In genomic region chr4:186190456-186191265, GRCh38 we compare ENCODE assay signal across 8 cellular contexts. TPM values are rescaled to one million over a fixed set of nuclear protein-coding genes. Genes with fewer than 3 reads are reported as not detected.
DNase-seq lines count a peak whose midpoint lies in the region; ATAC-seq and TF ChIP-seq lines count a peak whose summit lies in the region.

No MANE protein-coding gene starts in this region.

- H3K9me2 ChIP-seq in SK-N-SH, result no peaks in the 10 kb centered on the region

- no peaks in the 10 kb centered on the region for H4K20me1 ChIP-seq in SK-N-SH (ENCODE audit: insufficient read depth)

- CTCF ChIA-PET in SK-N-SH (lab: Yijun Ruan, JAX), result interaction anchor here (1.2 to 2.6 kb wide), 3 partner anchors 11 to 171 kb away, joined by 3 to 7 read pairs (median 4); no protein-coding TSS in a partner anchor

- no peaks in the 10 kb centered on the region for H3K27me3 ChIP-seq in SK-N-SH (ENCODE audit: insufficient read depth)

- H3F3A ChIP-seq in SK-N-SH (replicated peaks; ENCODE audit: insufficient read depth), result peaks cover 9% of the 10 kb centered on the region

- H3K79me2 ChIP-seq in SK-N-SH (ENCODE audit: insufficient read depth), result peaks cover 24% of the 10 kb centered on the region

- DNase-seq in D341Med (ENCODE audit: low spot score), result peak; percentile 84
- DNase-seq in SK-N-SH, result peak; percentile 86
- DNase-seq in anterior cingulate cortex (lab: John Stamatoyannopoulos, UW), result peak in 33 of 58 donors; percentile 21 to 85 (median 73)
- no peak for DNase-seq in NCI-H446 treated with DMSO at 0.1 percent for 48 hours (lab: John Stamatoyannopoulos, UW)

- no peak for TF ChIP-seq RAD21 in SK-N-SH (IDR thresholded peaks at IDR 0.05; ENCODE audit: low read length)

- peak; percentile 16 for TF ChIP-seq CTCF in SK-N-SH (IDR thresholded peaks at IDR 0.05)

- ATAC-seq in GM19463 (IDR thresholded peaks at IDR 0.05; ENCODE audit: unreplicated experiment), result peak; percentile 26
- ATAC-seq in HG03521 (IDR thresholded peaks at IDR 0.05; ENCODE audit: unreplicated experiment), result peak; percentile 20

- H3K9me3 ChIP-seq in SK-N-SH (no peaks in the 10 kb centered on the region), iPS-18c (ENCODE audit: control insufficient read depth, insufficient read depth, low read length) (no peaks in the 10 kb centered on the region)

- H3K36me3 ChIP-seq in SK-N-SH (replicated peaks in 1 of 2; ENCODE audit: control insufficient read depth in 1 of 2, insufficient read depth in 2 of 2, low read length in 1 of 2), result peaks cover 0 to 7% of the 10 kb centered on the region in 2 experiments

- no peak for TF ChIP-seq EP300 in SK-N-SH (IDR thresholded peaks at IDR 0.05; ENCODE audit: borderline replicate concordance in 1 of 2, low read depth in 1 of 2, low read length in 1 of 2)

- H2AFZ ChIP-seq in SK-N-SH (ENCODE audit: low read depth), result peak overlapping the region; percentile 90

- H3K9ac ChIP-seq in SK-N-SH, result peak overlapping the region; percentile 85

- H3K4me3 ChIP-seq in SK-N-SH (ENCODE audit: low read depth in 2 of 2, low read length in 1 of 2) (peak overlapping the region; percentile 93 to 94), iPS-18c (ENCODE audit: insufficient read depth, low read depth, low read length) (peak overlapping the region; percentile 94), skin epidermis (peak overlapping the region; percentile 69 to 92 (median 80))

- POLR2A ChIA-PET in SK-N-SH (lab: Yijun Ruan, JAX), result interaction anchor here (1.2 to 1.8 kb wide), 2 partner anchors 11 to 13 kb away, joined by 3 to 4 read pairs; no protein-coding TSS in a partner anchor

- peaks cover 0 to 8% of the 10 kb centered on the region in 2 experiments; a peak in 3 of 4 replicates for H3K4me1 ChIP-seq in SK-N-SH (ENCODE audit: control insufficient read depth in 1 of 2, insufficient read depth in 2 of 2, low read depth in 1 of 2, low read length in 1 of 2)

- 8% methylated on average over 20 of the region's 43 CpGs for WGBS in SK-N-SH (ENCODE audit: low lambda C conversion rate)

- peak overlapping the region; percentile 95 for H3K4me2 ChIP-seq in SK-N-SH

- H3K27ac ChIP-seq in SK-N-SH (ENCODE audit: low read depth in 2 of 2, low read length in 1 of 2), result peak overlapping the region; percentile 80 to 97
- peak overlapping the region; percentile 71 to 95 (median 91) for H3K27ac ChIP-seq in skin epidermis

TF ChIP-seq in SK-N-SH, 30 proteins besides CTCF, POLR2A, EP300 and RAD21:
- peak; percentile 83 for TF ChIP-seq USF1 (IDR thresholded peaks at IDR 0.05; ENCODE audit: borderline replicate concordance, low read depth)
- no peak; the same call in 1 of the 2 replicates for TF ChIP-seq USF2 (IDR thresholded peaks at IDR 0.05; ENCODE audit: borderline replicate concordance, low read depth, low read length)
- peak; percentile 55; the same call in 1 of the 2 replicates for TF ChIP-seq MAX (IDR thresholded peaks at IDR 0.05; ENCODE audit: low read depth)
- no peak for TF ChIP-seq TEAD4 (IDR thresholded peaks at IDR 0.05; ENCODE audit: borderline replicate concordance, insufficient read depth)
- TF ChIP-seq IRF3 (IDR thresholded peaks at IDR 0.05; ENCODE audit: low read depth, low read length), result no peak

RNA-seq across cellular contexts. Expression of gene CYP4V2, which starts 0.7 kb away (rescaled TPM):
- 7.8 and 10.0 TPM in 2 replicates for polyA plus RNA-seq in SK-N-SH (2012; rRNA removed)
- polyA plus RNA-seq in SK-N-SH (2012; cell fraction: cytosol; rRNA removed), result 10.4 and 11.7 TPM in 2 replicates
- polyA plus RNA-seq in SK-N-SH (2012; cell fraction: nucleus; rRNA removed), result 14.5 and 17.6 TPM in 2 replicates

RNA-seq across cellular contexts. Expression of gene KLKB1, which starts 36.6 kb away (rescaled TPM):
- polyA plus RNA-seq in SK-N-SH (2012; rRNA removed), result 0.03 and 0.12 TPM in 2 replicates
- polyA plus RNA-seq in SK-N-SH (2012; cell fraction: cytosol; rRNA removed), result not detected in 2 replicates
- polyA plus RNA-seq in SK-N-SH (2012; cell fraction: nucleus; rRNA removed), result 0.13 and 0.23 TPM in 2 replicates
